15 cellular contexts compared by ENCODE assay signal in genomic region chr17:47882247-47882646, GRCh38. TPM values are rescaled to one million over a fixed set of nuclear protein-coding genes. Genes with fewer than 3 reads are reported as not detected.
A peak's percentile ranks its signal among the peaks of the same experiment; 100 is the strongest.
DNase-seq lines count a peak whose midpoint lies in the region; ATAC-seq, FAIRE-seq and TF ChIP-seq lines count a peak whose summit lies in the region.
"Had no signal": no experiment of that assay in that cellular context is flagged by ENCODE, and none has a peak within 500 bp of the region (broad histone marks: within the 10 kb centered on the region; RNA-seq: fewer than 3 reads in every experiment).

No MANE protein-coding gene starts in this region.

- H3K4me3 ChIP-seq in left ventricle myocardium inferior (peak overlapping the region; percentile 36), mucosa of stomach (ENCODE audit: low read length) (peak overlapping the region; percentile 9), aorta (ENCODE audit: low read length in 2 of 2) (no peak overlapping the region), kidney (ENCODE audit: low read length in 2 of 2) (no peak overlapping the region)

- H3K4me1 ChIP-seq in left ventricle myocardium inferior (peaks cover 18% of the 10 kb centered on the region), mucosa of stomach (ENCODE audit: control insufficient read depth, insufficient read depth, low read length) (peaks cover 39% of the 10 kb centered on the region), aorta (ENCODE audit: control insufficient read depth in 1 of 2, insufficient read depth in 2 of 2, low read length in 2 of 2) (no peaks in the 10 kb centered on the region), kidney (ENCODE audit: control insufficient read depth in 1 of 2, insufficient read depth in 1 of 2, low read depth in 1 of 2, low read length in 2 of 2) (peaks cover 8 to 23% of the 10 kb centered on the region in 2 donors)

- H3K9ac ChIP-seq in mucosa of stomach (ENCODE audit: low read length) (no peak overlapping the region), kidney (ENCODE audit: low read length in 2 of 2) (no peak overlapping the region)

- peaks cover 17% of the 10 kb centered on the region for H3K27me3 Mint-ChIP-seq in dendritic cell treated with granulocyte-macrophage colony-stimulating factor and Interleukin-4, amounts not matched to agents 40 ng/mL and 50 ng/mL, for 4 days
- H3K27me3 Mint-ChIP-seq in stimulated activated naive CD8-positive, alpha-beta T cell treated with anti-CD3 and anti-CD28 coated beads, Interleukin-15, amount 100 ng/mL, for 72 hours = no peaks in the 10 kb centered on the region

- H3K27ac ChIP-seq in left ventricle myocardium inferior (replicated peaks) (peak overlapping the region; percentile 40), aorta (ENCODE audit: low read depth in 1 of 2, low read length in 2 of 2) (no peak overlapping the region), kidney (ENCODE audit: low read depth in 2 of 2, low read length in 2 of 2) (peak overlapping the region in 1 of 2 donors; percentile 27)

- TF ChIP-seq CTCF in left ventricle myocardium inferior (IDR thresholded peaks at IDR 0.05; ENCODE audit: borderline replicate concordance) = no peak
- no peak for TF ChIP-seq CTCF in kidney (IDR thresholded peaks at IDR 0.05; ENCODE audit: borderline replicate concordance, extremely low read depth, insufficient read depth)

- 26 to 29% methylated on average over 7 of the region's 7 CpGs for WGBS in aorta, 2 donors

- intact Hi-C loops in left ventricle myocardium inferior (cut with micrococcal nuclease) (loop anchor here (10.0 kb wide), 1 partner anchor 73 kb away; the partner anchor contains the start of gene PRR15L), Right ventricle myocardium inferior (cut with DNase I) (no loop called here), aorta (cut with DNase I) (no loop called here), kidney (cut with DNase I) (no loop called here)
- intact Hi-C loops in dendritic cell treated with granulocyte-macrophage colony-stimulating factor and Interleukin-4, amounts not matched to agents 40 ng/mL and 50 ng/mL, for 4 days (cut with micrococcal nuclease) = no loop called here

- H3K4me1 Mint-ChIP-seq in dendritic cell treated with granulocyte-macrophage colony-stimulating factor and Interleukin-4, amounts not matched to agents 40 ng/mL and 50 ng/mL, for 4 days (ENCODE audit: low read depth) = peaks cover 33% of the 10 kb centered on the region
- peaks cover 37% of the 10 kb centered on the region for H3K4me1 Mint-ChIP-seq in stimulated activated naive CD8-positive, alpha-beta T cell treated with anti-CD3 and anti-CD28 coated beads, Interleukin-15, amount 100 ng/mL, for 72 hours

- no peaks in the 10 kb centered on the region for H3K36me3 Mint-ChIP-seq in dendritic cell treated with granulocyte-macrophage colony-stimulating factor and Interleukin-4, amounts not matched to agents 40 ng/mL and 50 ng/mL, for 4 days (ENCODE audit: low read depth)

- peak overlapping the region; percentile 10 for H3K27ac Mint-ChIP-seq in dendritic cell treated with granulocyte-macrophage colony-stimulating factor and Interleukin-4, amounts not matched to agents 40 ng/mL and 50 ng/mL, for 4 days
- H3K27ac Mint-ChIP-seq in stimulated activated naive CD8-positive, alpha-beta T cell treated with anti-CD3 and anti-CD28 coated beads, Interleukin-15, amount 100 ng/mL, for 72 hours = no peak overlapping the region

- H3K27me3 ChIP-seq in left ventricle myocardium inferior (ENCODE audit: low read depth) = peaks cover 40% of the 10 kb centered on the region
- peaks cover 17% of the 10 kb centered on the region for H3K27me3 ChIP-seq in mucosa of stomach (ENCODE audit: control insufficient read depth, insufficient read depth, low read length)
- no peaks in the 10 kb centered on the region for H3K27me3 ChIP-seq in aorta (ENCODE audit: control insufficient read depth in 1 of 2, insufficient read depth in 2 of 2, low read length in 1 of 2)

- H3K9me3 Mint-ChIP-seq in dendritic cell treated with granulocyte-macrophage colony-stimulating factor and Interleukin-4, amounts not matched to agents 40 ng/mL and 50 ng/mL, for 4 days = no peaks in the 10 kb centered on the region
- no peaks in the 10 kb centered on the region for H3K9me3 Mint-ChIP-seq in stimulated activated naive CD8-positive, alpha-beta T cell treated with anti-CD3 and anti-CD28 coated beads, Interleukin-15, amount 100 ng/mL, for 72 hours

- H3K9me3 ChIP-seq in left ventricle myocardium inferior (replicated peaks) (no peaks in the 10 kb centered on the region), mucosa of stomach (ENCODE audit: control insufficient read depth, low read length) (no peaks in the 10 kb centered on the region), aorta (ENCODE audit: control insufficient read depth, low read length) (no peaks in the 10 kb centered on the region), kidney (ENCODE audit: control insufficient read depth in 1 of 2, low read length in 2 of 2) (no peaks in the 10 kb centered on the region)
- H3K9me3 ChIP-seq: esophagus muscularis mucosa had no signal

- peak overlapping the region; percentile 35 for H3K4me3 Mint-ChIP-seq in dendritic cell treated with granulocyte-macrophage colony-stimulating factor and Interleukin-4, amounts not matched to agents 40 ng/mL and 50 ng/mL, for 4 days
- H3K4me3 Mint-ChIP-seq in stimulated activated naive CD8-positive, alpha-beta T cell treated with anti-CD3 and anti-CD28 coated beads, Interleukin-15, amount 100 ng/mL, for 72 hours = no peak overlapping the region
- H3K4me3 Mint-ChIP-seq: activated CD8-positive, alpha-beta T cell treated with anti-CD3 and anti-CD28 coated beads, Interleukin-2, amount 10 ng/mL, durations not matched to agents 7 days and 5 days had no signal

- ATAC-seq in Right ventricle myocardium inferior (no peak), aorta (ENCODE audit: low FRiP score) (no peak)
- no peak for ATAC-seq in stimulated activated naive CD8-positive, alpha-beta T cell treated with anti-CD3 and anti-CD28 coated beads, Interleukin-15, amount 100 ng/mL, for 72 hours
- ATAC-seq: activated CD8-positive, alpha-beta T cell treated with anti-CD3 and anti-CD28 coated beads, Interleukin-2, amount 10 ng/mL, durations not matched to agents 7 days and 5 days had no signal

- H3K36me3 ChIP-seq in left ventricle myocardium inferior = no peaks in the 10 kb centered on the region
- H3K36me3 ChIP-seq in mucosa of stomach (ENCODE audit: control insufficient read depth, insufficient read depth, low read length) = no peaks in the 10 kb centered on the region
- H3K36me3 ChIP-seq in aorta (ENCODE audit: control insufficient read depth in 1 of 2, insufficient read depth in 2 of 2, low read length in 1 of 2) = no peaks in the 10 kb centered on the region
- H3K36me3 ChIP-seq in kidney (ENCODE audit: control insufficient read depth in 1 of 2, insufficient read depth in 2 of 2, low read length in 2 of 2) = no peaks in the 10 kb centered on the region
- H3K36me3 ChIP-seq: esophagus muscularis mucosa had no signal

- no peak for FAIRE-seq in kidney (lab: Jason Lieb, UNC)
- FAIRE-seq: A204.1 had no signal

- DNase-seq in left ventricle myocardium inferior (no peak), Right ventricle myocardium inferior (ENCODE audit: missing footprints) (no peak), aorta (peak; percentile 63 to 76), kidney (no peak), NCI-H748 treated with DMSO at 0.1 percent for 48 hours (lab: John Stamatoyannopoulos, UW) (no peak)
- DNase-seq in stimulated activated naive CD8-positive, alpha-beta T cell treated with anti-CD3 and anti-CD28 coated beads, Interleukin-15, amount 100 ng/mL, for 72 hours = no peak
- DNase-seq: activated CD8-positive, alpha-beta T cell treated with anti-CD3 and anti-CD28 coated beads, Interleukin-2, amount 10 ng/mL, durations not matched to agents 7 days and 5 days; anterior cingulate cortex; NCI-H345; T-helper 1 cell had no signal

RNA-seq across cellular contexts. Expression of gene SP2, which starts 13.8 kb away (rescaled TPM):
- total RNA-seq in left ventricle myocardium inferior = 13.9 TPM
- total RNA-seq in Right ventricle myocardium inferior = 11.7 TPM
- 10 to 100 TPM; 14.3 to 18.0 TPM for total RNA-seq in aorta
- polyA plus RNA-seq in aorta = 10 to 100 TPM in 1 of 2 donors, 1 to 10 TPM in 1; 7.5 to 12.0 TPM
- total RNA-seq in kidney = 23.6 TPM
- 9.0 TPM for polyA plus RNA-seq in kidney (ENCODE audit: insufficient read depth, low read depth, low replicate concordance)

RNA-seq across cellular contexts. Expression of gene SP6, which starts 31.3 kb away (rescaled TPM):
- 0.16 TPM for total RNA-seq in left ventricle myocardium inferior
- total RNA-seq in Right ventricle myocardium inferior = 0.19 TPM
- under 1 TPM; 0.78 to 0.81 TPM for total RNA-seq in aorta
- polyA plus RNA-seq in aorta = under 1 TPM in 1 of 2 donors, not detected in 1; 0.25 TPM
- total RNA-seq in kidney = 2.0 TPM
- polyA plus RNA-seq in kidney (ENCODE audit: insufficient read depth, low read depth, low replicate concordance) = 0.86 TPM

RNA-seq across cellular contexts. Expression of gene SCRN2, which starts 41.2 kb away (rescaled TPM):
- 27.1 TPM for total RNA-seq in left ventricle myocardium inferior
- 27.0 TPM for total RNA-seq in Right ventricle myocardium inferior
- 10 to 100 TPM; 19.3 to 37.6 TPM for total RNA-seq in aorta
- polyA plus RNA-seq in aorta = 10 to 100 TPM; 21.2 to 64.1 TPM
- 40.3 TPM for total RNA-seq in kidney
- 172 TPM for polyA plus RNA-seq in kidney (ENCODE audit: insufficient read depth, low read depth, low replicate concordance)

RNA-seq across cellular contexts. Expression of gene LRRC46, which starts 50.8 kb away (rescaled TPM):
- 0.63 TPM for total RNA-seq in left ventricle myocardium inferior
- total RNA-seq in Right ventricle myocardium inferior = 0.30 TPM
- under 1 TPM in 1 of 2 donors, not detected in 1; 0.51 TPM for total RNA-seq in aorta
- under 1 TPM in 1 of 2 donors, not detected in 1; 0.87 TPM for polyA plus RNA-seq in aorta
- total RNA-seq in kidney = 0.91 TPM
- polyA plus RNA-seq in kidney (ENCODE audit: insufficient read depth, low read depth, low replicate concordance) = 1.5 TPM
- total RNA-seq: lower leg skin had no signal

RNA-seq across cellular contexts. Expression of gene MRPL10, which starts 50.9 kb away (rescaled TPM):
- total RNA-seq in left ventricle myocardium inferior = 60.5 TPM
- 54.9 TPM for total RNA-seq in Right ventricle myocardium inferior
- 10 to 100 TPM; 21.6 to 28.6 TPM for total RNA-seq in aorta
- 10 to 100 TPM; 34.4 to 42.2 TPM for polyA plus RNA-seq in aorta
- 38.3 TPM for total RNA-seq in kidney
- 52.2 TPM for polyA plus RNA-seq in kidney (ENCODE audit: insufficient read depth, low read depth, low replicate concordance)

Comparison
In these comparisons a context has a peak if more than half of its experiments do, and no peak if none do; other contexts are left out.
1. DNase-seq: peak in aorta (2 of 2); none in left ventricle myocardium inferior (single experiment), Right ventricle myocardium inferior (single experiment), kidney (single experiment), stimulated activated naive CD8-positive, alpha-beta T cell treated with anti-CD3 and anti-CD28 coated beads, Interleukin-15, amount 100 ng/mL, for 72 hours (0 of 2) and NCI-H748 treated with DMSO at 0.1 percent for 48 hours (single experiment).
2. H3K4me3 ChIP-seq: peak in left ventricle myocardium inferior (single experiment) and mucosa of stomach (single experiment); none in aorta (0 of 2) and kidney (0 of 2).